ENCODE assay signal across 12 cellular contexts in genomic region chr1:12012560-12013316, GRCh38. TPM values are rescaled to one million over a fixed set of nuclear protein-coding genes. Genes with fewer than 3 reads are reported as not detected.
DNase-seq lines count a peak whose midpoint lies in the region; ATAC-seq and TF ChIP-seq lines count a peak whose summit lies in the region.
"Had no signal": no experiment of that assay in that cellular context is flagged by ENCODE, and none has a peak within 500 bp of the region (broad histone marks: within the 10 kb centered on the region; RNA-seq: fewer than 3 reads in every experiment).

No MANE protein-coding gene starts in this region.

- H3K36me3 Mint-ChIP-seq in activated CD4-positive, alpha-beta T cell treated with anti-CD3 and anti-CD28 coated beads for 36 hours (ENCODE audit: low read depth), result peaks cover 41% of the 10 kb centered on the region
- H3K36me3 Mint-ChIP-seq in Calu3 (ENCODE audit: insufficient read depth, unreplicated experiment), result peaks cover 9% of the 10 kb centered on the region
- peaks cover 45% of the 10 kb centered on the region for H3K36me3 Mint-ChIP-seq in activated T-helper 1 cell treated with anti-CD3 and anti-CD28 coated beads, Interleukin-12 subunit alpha, Interleukin-12 subunit beta, Interleukin-2, Interleukin-4 antibody, amounts not matched to agents 30 ng/mL and 10 ng/mL and 1 ng/mL, durations not matched to agents 14 hours and 24 hours and 36 hours (ENCODE audit: low read depth)
- peaks cover 56% of the 10 kb centered on the region for H3K36me3 Mint-ChIP-seq in nephron (ENCODE audit: low read depth)
- peaks cover 1% of the 10 kb centered on the region for H3K36me3 Mint-ChIP-seq in glutamatergic neuron (ENCODE audit: unreplicated experiment)

- TF ChIP-seq CTCF in Calu3 (IDR thresholded peaks at IDR 0.05; ENCODE audit: unreplicated experiment), result no peak
- no peak for TF ChIP-seq CTCF in nephron (IDR thresholded peaks at IDR 0.05; ENCODE audit: unreplicated experiment in 3 of 3)
- no peak for TF ChIP-seq CTCF in glutamatergic neuron (IDR thresholded peaks at IDR 0.05; ENCODE audit: partially characterized antibody, unreplicated experiment)

- POLR2A ChIA-PET in activated CD4-positive, alpha-beta T cell treated with anti-CD3 and anti-CD28 coated beads for 36 hours (lab: Charles Lee), result interaction anchor here (0.7 kb wide), 2 partner anchors 14 to 173 kb away, joined by 3 read pairs; no protein-coding TSS in a partner anchor

- H3K9me3 Mint-ChIP-seq in activated CD4-positive, alpha-beta T cell treated with anti-CD3 and anti-CD28 coated beads for 36 hours (ENCODE audit: low read depth), result no peaks in the 10 kb centered on the region
- H3K9me3 Mint-ChIP-seq in Calu3 (ENCODE audit: low read depth, unreplicated experiment) (no peaks in the 10 kb centered on the region), nephron (no peaks in the 10 kb centered on the region), glutamatergic neuron (ENCODE audit: unreplicated experiment) (peaks cover 8% of the 10 kb centered on the region)
- H3K9me3 Mint-ChIP-seq in activated T-helper 1 cell treated with anti-CD3 and anti-CD28 coated beads, Interleukin-12 subunit alpha, Interleukin-12 subunit beta, Interleukin-2, Interleukin-4 antibody, amounts not matched to agents 30 ng/mL and 10 ng/mL and 1 ng/mL, durations not matched to agents 14 hours and 24 hours and 36 hours, result no peaks in the 10 kb centered on the region
- H3K9me3 Mint-ChIP-seq: CD8-positive, alpha-beta memory T cell had no signal

- H3K27ac Mint-ChIP-seq in activated CD4-positive, alpha-beta T cell treated with anti-CD3 and anti-CD28 coated beads for 36 hours, result peak overlapping the region; percentile 74
- H3K27ac Mint-ChIP-seq in Calu3 (ENCODE audit: unreplicated experiment) (no peak overlapping the region), nephron (peak overlapping the region; percentile 61 to 73 (median 62)), glutamatergic neuron (ENCODE audit: unreplicated experiment) (no peak overlapping the region)
- H3K27ac Mint-ChIP-seq in activated T-helper 1 cell treated with anti-CD3 and anti-CD28 coated beads, Interleukin-12 subunit alpha, Interleukin-12 subunit beta, Interleukin-2, Interleukin-4 antibody, amounts not matched to agents 30 ng/mL and 10 ng/mL and 1 ng/mL, durations not matched to agents 14 hours and 24 hours and 36 hours, result peak overlapping the region; percentile 83

- CTCF ChIA-PET in activated CD4-positive, alpha-beta T cell treated with anti-CD3 and anti-CD28 coated beads for 36 hours (lab: Charles Lee), result interaction anchor here (0.6 kb wide), 1 partner anchor 20 kb away, joined by 3 read pairs; no protein-coding TSS in a partner anchor
- CTCF ChIA-PET in Calu3 (lab: Charles Lee), result no interaction called here

- no peak overlapping the region for H3K4me3 Mint-ChIP-seq in activated CD4-positive, alpha-beta T cell treated with anti-CD3 and anti-CD28 coated beads for 36 hours
- no peak overlapping the region for H3K4me3 Mint-ChIP-seq in Calu3 (ENCODE audit: low read depth, unreplicated experiment)
- H3K4me3 Mint-ChIP-seq in activated T-helper 1 cell treated with anti-CD3 and anti-CD28 coated beads, Interleukin-12 subunit alpha, Interleukin-12 subunit beta, Interleukin-2, Interleukin-4 antibody, amounts not matched to agents 30 ng/mL and 10 ng/mL and 1 ng/mL, durations not matched to agents 14 hours and 24 hours and 36 hours, result peak overlapping the region; percentile 2
- no peak overlapping the region for H3K4me3 Mint-ChIP-seq in nephron
- H3K4me3 Mint-ChIP-seq in glutamatergic neuron (ENCODE audit: unreplicated experiment), result no peak overlapping the region
- H3K4me3 Mint-ChIP-seq: CD8-positive, alpha-beta memory T cell had no signal

- H3K27me3 Mint-ChIP-seq in activated CD4-positive, alpha-beta T cell treated with anti-CD3 and anti-CD28 coated beads for 36 hours, result no peaks in the 10 kb centered on the region
- H3K27me3 Mint-ChIP-seq in Calu3 (ENCODE audit: unreplicated experiment) (no peaks in the 10 kb centered on the region), nephron (ENCODE audit: low read depth) (no peaks in the 10 kb centered on the region), glutamatergic neuron (ENCODE audit: unreplicated experiment) (peaks cover 2% of the 10 kb centered on the region)
- H3K27me3 Mint-ChIP-seq in activated T-helper 1 cell treated with anti-CD3 and anti-CD28 coated beads, Interleukin-12 subunit alpha, Interleukin-12 subunit beta, Interleukin-2, Interleukin-4 antibody, amounts not matched to agents 30 ng/mL and 10 ng/mL and 1 ng/mL, durations not matched to agents 14 hours and 24 hours and 36 hours (ENCODE audit: insufficient read depth), result no peaks in the 10 kb centered on the region
- H3K27me3 Mint-ChIP-seq: CD8-positive, alpha-beta memory T cell had no signal

- TSS peak; percentile 52 for BruUV-seq in Calu3 (replicated peaks; lab: Mats Ljungman, UMichigan)

- peak; percentile 25 for DNase-seq in activated CD4-positive, alpha-beta T cell treated with anti-CD3 and anti-CD28 coated beads for 36 hours
- no peak for DNase-seq in activated CD4-positive, alpha-beta T cell treated with anti-CD3 and anti-CD28 coated beads for 48 hours
- DNase-seq in Calu3 (no peak), posterior vena cava (ENCODE audit: low spot score) (no peak), glutamatergic neuron (no peak)
- DNase-seq in activated T-helper 1 cell treated with anti-CD3 and anti-CD28 coated beads, Interleukin-12 subunit alpha, Interleukin-12 subunit beta, Interleukin-2, Interleukin-4 antibody, amounts not matched to agents 30 ng/mL and 10 ng/mL and 1 ng/mL, durations not matched to agents 14 hours and 24 hours and 36 hours (ENCODE audit: low spot score), result no peak
- DNase-seq: CD8-positive, alpha-beta memory T cell; cerebellar nuclear complex; SHP77 treated with DMSO at 0.1 percent for 48 hours had no signal

- ATAC-seq in activated CD4-positive, alpha-beta T cell treated with anti-CD3 and anti-CD28 coated beads for 36 hours, result peak; percentile 37
- ATAC-seq in HG03442 (IDR thresholded peaks at IDR 0.05; ENCODE audit: unreplicated experiment), result no peak

- intact Hi-C loops in activated CD4-positive, alpha-beta T cell treated with anti-CD3 and anti-CD28 coated beads for 36 hours (cut with DNase I, micrococcal nuclease), result no loop called here
- intact Hi-C loops in Calu3 (cut with micrococcal nuclease; ENCODE audit: unreplicated experiment) (no loop called here), posterior vena cava (cut with DNase I) (no loop called here)
- intact Hi-C loops in activated T-helper 1 cell treated with anti-CD3 and anti-CD28 coated beads, Interleukin-12 subunit alpha, Interleukin-12 subunit beta, Interleukin-2, Interleukin-4 antibody, amounts not matched to agents 30 ng/mL and 10 ng/mL and 1 ng/mL, durations not matched to agents 14 hours and 24 hours and 36 hours (cut with micrococcal nuclease), result no loop called here

- H3K4me1 Mint-ChIP-seq in activated CD4-positive, alpha-beta T cell treated with anti-CD3 and anti-CD28 coated beads for 36 hours, result peaks cover 25% of the 10 kb centered on the region
- H3K4me1 Mint-ChIP-seq in Calu3 (ENCODE audit: low read depth, unreplicated experiment) (peaks cover 6% of the 10 kb centered on the region), nephron (peaks cover 23% of the 10 kb centered on the region), glutamatergic neuron (ENCODE audit: low read depth, unreplicated experiment) (peaks cover 12% of the 10 kb centered on the region)
- H3K4me1 Mint-ChIP-seq in activated T-helper 1 cell treated with anti-CD3 and anti-CD28 coated beads, Interleukin-12 subunit alpha, Interleukin-12 subunit beta, Interleukin-2, Interleukin-4 antibody, amounts not matched to agents 30 ng/mL and 10 ng/mL and 1 ng/mL, durations not matched to agents 14 hours and 24 hours and 36 hours (ENCODE audit: low read depth), result peaks cover 42% of the 10 kb centered on the region
- H3K4me1 Mint-ChIP-seq: CD8-positive, alpha-beta memory T cell had no signal

RNA-seq across cellular contexts. Expression of gene MIIP, which starts 6.6 kb away (rescaled TPM):
- total RNA-seq in activated CD4-positive, alpha-beta T cell treated with anti-CD3 and anti-CD28 coated beads for 36 hours, result 10 to 100 TPM; 30.2 to 31.5 TPM
- total RNA-seq in Calu3 (2022) (23.4 and 28.8 TPM in 2 replicates), posterior vena cava (10 to 100 TPM; 22.4 to 22.7 TPM), glutamatergic neuron (ENCODE audit: unreplicated experiment) (62.3 TPM)
- 74.9 and 75.3 TPM in 2 replicates for total RNA-seq in activated T-helper 1 cell treated with anti-CD3 and anti-CD28 coated beads, Interleukin-12 subunit alpha, Interleukin-12 subunit beta, Interleukin-2, Interleukin-4 antibody, amounts not matched to agents 30 ng/mL and 10 ng/mL and 1 ng/mL, durations not matched to agents 14 hours and 24 hours and 36 hours

RNA-seq across cellular contexts. Expression of gene MFN2, which starts 32.5 kb away (rescaled TPM):
- total RNA-seq in activated CD4-positive, alpha-beta T cell treated with anti-CD3 and anti-CD28 coated beads for 36 hours, result 10 to 100 TPM; 52.5 to 71.6 TPM
- total RNA-seq in Calu3 (2022), result 61.8 and 66.5 TPM in 2 replicates
- total RNA-seq in activated T-helper 1 cell treated with anti-CD3 and anti-CD28 coated beads, Interleukin-12 subunit alpha, Interleukin-12 subunit beta, Interleukin-2, Interleukin-4 antibody, amounts not matched to agents 30 ng/mL and 10 ng/mL and 1 ng/mL, durations not matched to agents 14 hours and 24 hours and 36 hours, result 88.1 and 95.4 TPM in 2 replicates
- total RNA-seq in posterior vena cava, result 100 to 1,000 TPM in 1 of 2 donors, 10 to 100 TPM in 1; 94.8 to 102 TPM
- total RNA-seq in glutamatergic neuron (ENCODE audit: unreplicated experiment), result 61.9 TPM

RNA-seq across cellular contexts. Expression of gene TNFRSF8, which starts 50.4 kb away (rescaled TPM):
- 10 to 100 TPM; 15.7 to 16.3 TPM for total RNA-seq in activated CD4-positive, alpha-beta T cell treated with anti-CD3 and anti-CD28 coated beads for 36 hours
- not detected in 2 replicates for total RNA-seq in Calu3 (2022)
- 26.9 and 27.9 TPM in 2 replicates for total RNA-seq in activated T-helper 1 cell treated with anti-CD3 and anti-CD28 coated beads, Interleukin-12 subunit alpha, Interleukin-12 subunit beta, Interleukin-2, Interleukin-4 antibody, amounts not matched to agents 30 ng/mL and 10 ng/mL and 1 ng/mL, durations not matched to agents 14 hours and 24 hours and 36 hours
- 1 to 10 TPM in 1 of 2 donors, under 1 TPM in 1; 1.00 to 1.3 TPM for total RNA-seq in posterior vena cava
- total RNA-seq in glutamatergic neuron (ENCODE audit: unreplicated experiment), result not detected
- total RNA-seq: osteocyte had no signal

Comparison
In these comparisons a context has a peak if more than half of its experiments do, and no peak if none do; other contexts are left out.
1. H3K27ac Mint-ChIP-seq: peak in activated CD4-positive, alpha-beta T cell treated with anti-CD3 and anti-CD28 coated beads for 36 hours (single experiment), activated T-helper 1 cell treated with anti-CD3 and anti-CD28 coated beads, Interleukin-12 subunit alpha, Interleukin-12 subunit beta, Interleukin-2, Interleukin-4 antibody, amounts not matched to agents 30 ng/mL and 10 ng/mL and 1 ng/mL, durations not matched to agents 14 hours and 24 hours and 36 hours (single experiment) and nephron (3 of 3); none in Calu3 (single experiment) and glutamatergic neuron (single experiment).
2. RNA of gene TNFRSF8, which starts 50.4 kb away (total RNA-seq): 26.9 to 27.9 TPM in activated T-helper 1 cell treated with anti-CD3 and anti-CD28 coated beads, Interleukin-12 subunit alpha, Interleukin-12 subunit beta, Interleukin-2, Interleukin-4 antibody, amounts not matched to agents 30 ng/mL and 10 ng/mL and 1 ng/mL, durations not matched to agents 14 hours and 24 hours and 36 hours and 15.7 to 16.3 TPM in activated CD4-positive, alpha-beta T cell treated with anti-CD3 and anti-CD28 coated beads for 36 hours; 1.00 to 1.3 TPM in posterior vena cava, not detected in glutamatergic neuron (single experiment) and not detected in Calu3; every median in the first group is over 4 times any median in the second.